In genomic region chr10:124079864-124080263, GRCh38 we compare ENCODE assay signal across 19 cellular contexts. TPM values are rescaled to one million over a fixed set of nuclear protein-coding genes. Genes with fewer than 3 reads are reported as not detected.
A peak's percentile ranks its signal among the peaks of the same experiment; 100 is the strongest.
DNase-seq lines count a peak whose midpoint lies in the region; ATAC-seq and TF ChIP-seq lines count a peak whose summit lies in the region.
"Had no signal": no experiment of that assay in that cellular context is flagged by ENCODE, and none has a peak within 500 bp of the region (broad histone marks: within the 10 kb centered on the region; RNA-seq: fewer than 3 reads in every experiment).

No MANE protein-coding gene starts in this region.

- peak overlapping the region; percentile 14 for H3K27ac Mint-ChIP-seq in stimulated activated memory B cell treated with anti-CD40 and anti-IgM and Interleukin-4, amounts not matched to agents 10 μg/mL and 1 μg/mL and 100 μg/mL, for 72 hours

- H3K4me1 Mint-ChIP-seq in stimulated activated memory B cell treated with anti-CD40 and anti-IgM and Interleukin-4, amounts not matched to agents 10 μg/mL and 1 μg/mL and 100 μg/mL, for 72 hours, result peaks cover 52% of the 10 kb centered on the region
- H3K4me1 Mint-ChIP-seq: CD4-positive, alpha-beta memory T cell had no signal

- peak overlapping the region; percentile 96 for H3K4me2 ChIP-seq in KMS-11

- H3K36me3 Mint-ChIP-seq in stimulated activated memory B cell treated with anti-CD40 and anti-IgM and Interleukin-4, amounts not matched to agents 10 μg/mL and 1 μg/mL and 100 μg/mL, for 72 hours, result peaks cover 19% of the 10 kb centered on the region
- H3K36me3 Mint-ChIP-seq: CD4-positive, alpha-beta memory T cell had no signal

- DNase-seq in SJCRH30, result peak; percentile 26 to 59
- peak; percentile 85 for DNase-seq in myocyte (ENCODE audit: low read depth)
- DNase-seq in stomach, result no peak
- DNase-seq: AML-193; CD4-positive, alpha-beta memory T cell; DMS79 treated with DMSO at 0.1 percent for 48 hours; GF-D8; Kasumi-1; NCI-H146; NCI-H345; NCI-H526 treated with DMSO at 0.1 percent for 48 hours; Right ventricle myocardium superior had no signal

- 82 to 90% (median 85%) methylated on average over 9 of the region's 9 CpGs for WGBS in stomach, 5 donors

- no peak for TF ChIP-seq EP300 in stomach (IDR thresholded peaks at IDR 0.05)

- H3K4me3 ChIP-seq in KMS-11 (IDR thresholded peaks at IDR 0.05; ENCODE audit: insufficient read depth, low read depth, low read length) (no peak overlapping the region), SJCRH30 (no peak overlapping the region), stomach (no peak overlapping the region)

- H3K27me3 Mint-ChIP-seq in stimulated activated memory B cell treated with anti-CD40 and anti-IgM and Interleukin-4, amounts not matched to agents 10 μg/mL and 1 μg/mL and 100 μg/mL, for 72 hours, result no peaks in the 10 kb centered on the region
- H3K27me3 Mint-ChIP-seq: CD4-positive, alpha-beta memory T cell had no signal

- intact Hi-C loops in stomach (cut with DNase I; ENCODE audit: low total_unique reads), result loop anchor here (10.0 kb wide), 1 partner anchor 75 kb away; no protein-coding TSS in a partner anchor

- ATAC-seq in stimulated activated memory B cell treated with anti-CD40 and anti-IgM and Interleukin-4, amounts not matched to agents 10 μg/mL and 1 μg/mL and 100 μg/mL, for 72 hours, result peak; percentile 48
- ATAC-seq in GM19455 (IDR thresholded peaks at IDR 0.05; ENCODE audit: unreplicated experiment), result no peak
- no peak for ATAC-seq in GM21367 (IDR thresholded peaks at IDR 0.05; ENCODE audit: unreplicated experiment)
- ATAC-seq in GM21737 (IDR thresholded peaks at IDR 0.05; ENCODE audit: unreplicated experiment), result no peak
- ATAC-seq: HepG2, SK-N-SH treated with all-trans-retinoic acid at 6 μM for 48 hours had no signal

- H3K9me3 Mint-ChIP-seq in stimulated activated memory B cell treated with anti-CD40 and anti-IgM and Interleukin-4, amounts not matched to agents 10 μg/mL and 1 μg/mL and 100 μg/mL, for 72 hours, result peaks cover 3% of the 10 kb centered on the region
- H3K9me3 Mint-ChIP-seq: CD4-positive, alpha-beta memory T cell had no signal

- H3K27ac ChIP-seq in KMS-11 (peak overlapping the region; percentile 79), SJCRH30 (no peak overlapping the region), stomach (peak overlapping the region in 1 of 5 donors; percentile 26)

- no peak overlapping the region for H3K4me3 Mint-ChIP-seq in stimulated activated memory B cell treated with anti-CD40 and anti-IgM and Interleukin-4, amounts not matched to agents 10 μg/mL and 1 μg/mL and 100 μg/mL, for 72 hours
- H3K4me3 Mint-ChIP-seq: CD4-positive, alpha-beta memory T cell had no signal

- no peaks in the 10 kb centered on the region for H3K9me3 ChIP-seq in SJCRH30 (replicated peaks)
- no peaks in the 10 kb centered on the region for H3K9me3 ChIP-seq in stomach

- H3K27me3 ChIP-seq in KMS-11 (ENCODE audit: insufficient read depth, low read depth) (no peaks in the 10 kb centered on the region), SJCRH30 (no peaks in the 10 kb centered on the region), stomach (no peaks in the 10 kb centered on the region)

- no peak overlapping the region for H2AFZ ChIP-seq in KMS-11 (ENCODE audit: low read depth)

- TF ChIP-seq CTCF in KMS-11 (conservative IDR thresholded peaks at IDR 0.05; ENCODE audit: low read depth, low read length) (no peak), stomach (IDR thresholded peaks at IDR 0.05) (no peak)

- peaks cover 100% of the 10 kb centered on the region for H3K4me1 ChIP-seq in KMS-11 (ENCODE audit: low read depth, poor library complexity, severe bottlenecking)
- H3K4me1 ChIP-seq in SJCRH30, result no peaks in the 10 kb centered on the region
- H3K4me1 ChIP-seq in stomach, result peaks cover 8 to 57% (median 28%) of the 10 kb centered on the region in 4 donors

- H3K36me3 ChIP-seq in KMS-11 (ENCODE audit: insufficient read depth), result no peaks in the 10 kb centered on the region; the same call in 1 of the 2 replicates
- H3K36me3 ChIP-seq in SJCRH30, result no peaks in the 10 kb centered on the region
- H3K36me3 ChIP-seq in stomach, result no peaks in the 10 kb centered on the region

- TF ChIP-seq POLR2A in stomach (IDR thresholded peaks at IDR 0.05), result no peak

- peaks cover 100% of the 10 kb centered on the region for H3K79me2 ChIP-seq in KMS-11 (ENCODE audit: insufficient read depth, low read depth)

- H4K20me1 ChIP-seq in KMS-11 (ENCODE audit: insufficient read depth), result no peaks in the 10 kb centered on the region

- peak overlapping the region; percentile 17; the same call in 1 of the 2 replicates for H3K9ac ChIP-seq in KMS-11

RNA-seq across cellular contexts. Expression of gene CHST15, which starts 13.5 kb away (rescaled TPM):
- total RNA-seq in SJCRH30 (2014; rRNA removed; shearing (Covaris generic)), result 2.2 and 2.8 TPM in 2 replicates
- total RNA-seq in myocyte (26.9 and 30.0 TPM in 2 replicates), stomach (10 to 100 TPM in 4 of 5 donors, 1 to 10 TPM in 1; 2.6 to 30.4 (median 22.8) TPM)
- polyA plus RNA-seq in myocyte (2012), result 27.6 TPM
- 1 to 10 TPM; 5.2 to 7.3 (median 5.7) TPM for polyA plus RNA-seq in stomach
